8 cellular contexts compared by ENCODE assay signal in the genomic region with DNA sequence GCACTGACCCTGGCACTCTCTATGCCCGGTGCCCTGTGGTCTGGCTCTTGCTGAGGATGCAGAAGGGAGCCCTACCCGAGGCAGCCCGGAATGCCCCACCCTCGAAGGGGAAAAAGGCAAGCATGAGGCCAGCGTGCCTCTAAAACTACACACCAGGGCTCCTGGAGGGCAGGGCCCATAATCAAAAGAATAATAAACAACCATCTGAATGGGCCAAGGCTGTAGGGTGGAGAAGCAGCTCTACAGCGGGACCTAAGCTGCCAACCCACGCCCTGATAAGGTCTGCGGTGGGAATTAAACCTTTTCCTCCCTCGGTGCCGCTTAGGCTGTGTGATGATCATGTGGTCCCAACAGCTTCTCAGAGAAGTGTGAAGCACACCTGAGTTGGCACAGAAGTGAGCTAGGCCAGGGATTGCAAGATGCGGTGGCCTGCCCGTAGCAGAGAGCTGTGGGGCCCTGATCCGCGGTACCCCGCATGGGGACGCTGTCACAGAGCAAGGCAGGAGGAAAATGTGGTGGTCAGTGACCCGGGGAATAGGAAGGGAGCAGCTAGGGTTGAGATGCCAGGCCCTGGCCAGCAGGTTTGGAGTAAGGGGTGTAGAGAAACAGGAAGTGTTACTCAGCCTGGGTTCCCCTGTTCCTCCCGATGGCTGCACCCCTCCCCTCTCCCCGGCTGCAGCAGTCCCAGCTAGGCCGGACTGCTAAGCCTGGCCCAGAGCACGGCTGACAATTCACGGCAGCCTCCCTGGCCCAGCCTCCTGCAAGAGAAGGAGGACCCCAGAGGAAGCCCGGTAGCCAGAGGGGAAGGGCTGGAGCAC. TPM values are rescaled to one million over a fixed set of nuclear protein-coding genes. Genes with fewer than 3 reads are reported as not detected.
DNase-seq lines count a peak whose midpoint lies in the region; ATAC-seq and TF ChIP-seq lines count a peak whose summit lies in the region.

No MANE protein-coding gene starts in this region.

- peak overlapping the region; percentile 63 for H3K4me3 Mint-ChIP-seq in activated CD4-positive, alpha-beta T cell treated with anti-CD3 and anti-CD28 coated beads, Interleukin-2, amount 10 ng/mL, durations not matched to agents 24 days and 14 days

- peak overlapping the region; percentile 88 for H3K4me2 ChIP-seq in OCI-LY3 (ENCODE audit: low read length)

- ATAC-seq in GM21381 (IDR thresholded peaks at IDR 0.05; ENCODE audit: unreplicated experiment), result no peak

- no peaks in the 10 kb centered on the region for H3K27me3 ChIP-seq in OCI-LY3 (ENCODE audit: low read depth, low read length)
- H3K27me3 ChIP-seq in stomach, result no peaks in the 10 kb centered on the region

- no peaks in the 10 kb centered on the region for H3K9me3 Mint-ChIP-seq in activated CD4-positive, alpha-beta T cell treated with anti-CD3 and anti-CD28 coated beads, Interleukin-2, amount 10 ng/mL, durations not matched to agents 24 days and 14 days

- peak overlapping the region; percentile 66 for H3K9ac ChIP-seq in OCI-LY3 (ENCODE audit: low read length)

- peak overlapping the region; percentile 83 for H3K27ac Mint-ChIP-seq in activated CD4-positive, alpha-beta T cell treated with anti-CD3 and anti-CD28 coated beads, Interleukin-2, amount 10 ng/mL, durations not matched to agents 24 days and 14 days

- H4K20me1 ChIP-seq in OCI-LY3 (ENCODE audit: insufficient read depth, low read length), result no peaks in the 10 kb centered on the region

- intact Hi-C loops in activated CD4-positive, alpha-beta T cell treated with anti-CD3 and anti-CD28 coated beads, Interleukin-2, amount 10 ng/mL, durations not matched to agents 24 days and 14 days (cut with micrococcal nuclease), result loop anchor here (10.0 kb wide), 2 partner anchors 174 to 204 kb away; a partner anchor contains a TSS
- intact Hi-C loops in stomach (cut with DNase I; ENCODE audit: low total_unique reads), result no loop called here

- H3K4me1 ChIP-seq in OCI-LY3 (ENCODE audit: low read length) (peaks cover 55% of the 10 kb centered on the region), stomach (peaks cover 53 to 75% (median 70%) of the 10 kb centered on the region in 4 donors)

- WGBS in stomach, 5 donors, result 28 to 51% (median 34%) methylated on average over 22 to 23 of the region's 23 CpGs

- H3K4me3 ChIP-seq in OCI-LY3 (ENCODE audit: low read length) (peak overlapping the region; percentile 69), stomach (peak overlapping the region in 1 of 4 donors; percentile 16)

- TF ChIP-seq POLR2A in stomach (IDR thresholded peaks at IDR 0.05), result no peak

- peaks cover 31% of the 10 kb centered on the region for H3K4me1 Mint-ChIP-seq in activated CD4-positive, alpha-beta T cell treated with anti-CD3 and anti-CD28 coated beads, Interleukin-2, amount 10 ng/mL, durations not matched to agents 24 days and 14 days

- H2AFZ ChIP-seq in OCI-LY3 (ENCODE audit: low read depth, low read length), result peak overlapping the region; percentile 28; the same call in 1 of the 2 replicates

- TF ChIP-seq EP300 in stomach (IDR thresholded peaks at IDR 0.05), result no peak

- H3K9me3 ChIP-seq in OCI-LY3 (ENCODE audit: insufficient read depth, low read length) (no peaks in the 10 kb centered on the region), stomach (no peaks in the 10 kb centered on the region)

- H3K36me3 ChIP-seq in OCI-LY3 (replicated peaks; ENCODE audit: low read depth, low read length) (peaks cover 14% of the 10 kb centered on the region), stomach (peaks cover 13 to 57% (median 48%) of the 10 kb centered on the region in 4 donors)

- TF ChIP-seq CTCF in OCI-LY3 (IDR thresholded peaks at IDR 0.05; ENCODE audit: low read depth, low read length) (peak; percentile 26; the same call in 1 of the 2 replicates), stomach (IDR thresholded peaks at IDR 0.05) (no peak)

- no peak for DNase-seq in activated CD4-positive, alpha-beta T cell treated with anti-CD3 and anti-CD28 coated beads, Interleukin-2, amount 10 ng/mL, durations not matched to agents 24 days and 14 days
- no peak for DNase-seq in activated CD4-positive, alpha-beta T cell treated with anti-CD3 and anti-CD28 coated beads, Interleukin-2, amount 50 U/mL, for 4 hours
- DNase-seq in epithelial cell of prostate (ENCODE audit: low read depth, low spot score) (no peak), stomach (peak; percentile 53), NCI-H187 (lab: John Stamatoyannopoulos, UW) (no peak), nucleus accumbens (lab: John Stamatoyannopoulos, UW) (no peak)

- H3K27ac ChIP-seq in OCI-LY3 (ENCODE audit: low read length) (peak overlapping the region; percentile 79), epithelial cell of prostate (peak overlapping the region; percentile 93), stomach (peak overlapping the region; percentile 47 to 91 (median 77))

- peaks cover 17% of the 10 kb centered on the region for H3K36me3 Mint-ChIP-seq in activated CD4-positive, alpha-beta T cell treated with anti-CD3 and anti-CD28 coated beads, Interleukin-2, amount 10 ng/mL, durations not matched to agents 24 days and 14 days (ENCODE audit: low read depth)

- no peaks in the 10 kb centered on the region for H3K27me3 Mint-ChIP-seq in activated CD4-positive, alpha-beta T cell treated with anti-CD3 and anti-CD28 coated beads, Interleukin-2, amount 10 ng/mL, durations not matched to agents 24 days and 14 days

- no peaks in the 10 kb centered on the region for H3K79me2 ChIP-seq in OCI-LY3 (ENCODE audit: low read length)

RNA-seq across cellular contexts. Expression of a gene that starts 1.1 kb away (rescaled TPM):
- total RNA-seq in activated CD4-positive, alpha-beta T cell treated with anti-CD3 and anti-CD28 coated beads, Interleukin-2, amount 10 ng/mL, durations not matched to agents 24 days and 14 days, result 0.43 and 0.51 TPM in 2 replicates
- total RNA-seq in stomach, result 10 to 100 TPM in 1 of 5 donors, not detected in 4; 39.3 TPM
- 1 to 10 TPM in 1 of 3 donors, under 1 TPM in 2; 0.25 to 4.5 (median 0.31) TPM for polyA plus RNA-seq in stomach

RNA-seq across cellular contexts. Expression of a gene that starts 4.8 kb away (rescaled TPM):
- 34.7 and 37.2 TPM in 2 replicates for total RNA-seq in activated CD4-positive, alpha-beta T cell treated with anti-CD3 and anti-CD28 coated beads, Interleukin-2, amount 10 ng/mL, durations not matched to agents 24 days and 14 days
- 10 to 100 TPM in 2 of 5 donors, 1 to 10 TPM in 1, not detected in 2; 1.3 to 13.6 (median 11.7) TPM for total RNA-seq in stomach
- polyA plus RNA-seq in stomach, result 10 to 100 TPM; 21.4 to 37.4 (median 29.3) TPM

RNA-seq across cellular contexts. Expression of a gene that starts 13.6 kb away (rescaled TPM):
- total RNA-seq in activated CD4-positive, alpha-beta T cell treated with anti-CD3 and anti-CD28 coated beads, Interleukin-2, amount 10 ng/mL, durations not matched to agents 24 days and 14 days, result 36.1 and 38.9 TPM in 2 replicates
- 10 to 100 TPM in 4 of 5 donors, not detected in 1; 25.2 to 63.8 (median 48.2) TPM for total RNA-seq in stomach
- polyA plus RNA-seq in stomach, result 10 to 100 TPM; 12.6 to 21.2 (median 15.0) TPM

RNA-seq across cellular contexts. Expression of a gene that starts 38.2 kb away (rescaled TPM):
- 35.6 and 37.6 TPM in 2 replicates for total RNA-seq in activated CD4-positive, alpha-beta T cell treated with anti-CD3 and anti-CD28 coated beads, Interleukin-2, amount 10 ng/mL, durations not matched to agents 24 days and 14 days
- 10 to 100 TPM; 10.3 to 29.2 (median 18.7) TPM for total RNA-seq in stomach
- 10 to 100 TPM; 14.4 to 31.0 (median 28.3) TPM for polyA plus RNA-seq in stomach

RNA-seq across cellular contexts. Expression of a gene that starts 38.6 kb away (rescaled TPM):
- total RNA-seq in activated CD4-positive, alpha-beta T cell treated with anti-CD3 and anti-CD28 coated beads, Interleukin-2, amount 10 ng/mL, durations not matched to agents 24 days and 14 days, result 53.8 and 54.3 TPM in 2 replicates
- 10 to 100 TPM; 11.0 to 64.2 (median 22.9) TPM for total RNA-seq in stomach
- polyA plus RNA-seq in stomach, result 10 to 100 TPM; 33.6 to 66.7 (median 53.9) TPM
